Comparison of ENCODE assay signal across 10 cellular contexts in genomic region chr4:123699823-123700822, GRCh38.
A peak's percentile ranks its signal among the peaks of the same experiment; 100 is the strongest.
DNase-seq lines count a peak whose midpoint lies in the region; ATAC-seq and TF ChIP-seq lines count a peak whose summit lies in the region.
"Had no signal": no experiment of that assay in that cellular context is flagged by ENCODE, and none has a peak within 500 bp of the region (broad histone marks: within the 10 kb centered on the region; RNA-seq: fewer than 3 reads in every experiment).

No MANE protein-coding gene starts in this region.

- no peak overlapping the region for H3K23ac ChIP-seq in neuronal stem cell (ENCODE audit: low read depth, low read length, poor library complexity)

- no peaks in the 10 kb centered on the region for H3K36me3 ChIP-seq in neuronal stem cell (replicated peaks in 1 of 2; ENCODE audit: control insufficient read depth in 2 of 2, insufficient read depth in 2 of 2, low read length in 2 of 2)

- no peak overlapping the region for H3K18ac ChIP-seq in neuronal stem cell (ENCODE audit: low read length)

- H2BK120ac ChIP-seq in neuronal stem cell (ENCODE audit: low read depth, low read length): no peak overlapping the region

- H3K4me1 ChIP-seq in neuronal stem cell (ENCODE audit: control insufficient read depth in 2 of 2, insufficient read depth in 1 of 2, low read depth in 1 of 2, low read length in 2 of 2): peaks cover 1 to 6% of the 10 kb centered on the region in 2 donors

- H3K27ac ChIP-seq in AG04450 (ENCODE audit: low read depth, low read length): peak overlapping the region; percentile 98
- peak overlapping the region; percentile 8 for H3K27ac ChIP-seq in neuronal stem cell (replicated peaks; ENCODE audit: low read length)
- H3K27ac ChIP-seq: C4-2B had no signal

- H3K4me2 ChIP-seq in neuronal stem cell (ENCODE audit: insufficient read depth, low read length, poor library complexity, severe bottlenecking): no peak overlapping the region

- no peak overlapping the region for H2AK5ac ChIP-seq in neuronal stem cell (ENCODE audit: low read depth, low read length)

- no peak overlapping the region for H3K14ac ChIP-seq in neuronal stem cell (ENCODE audit: low read length)

- POLR2A ChIA-PET in AG04450 (lab: Yijun Ruan, JAX): no interaction called here

- no peak overlapping the region for H3K4ac ChIP-seq in neuronal stem cell (ENCODE audit: low read length)

- H2BK12ac ChIP-seq in neuronal stem cell (ENCODE audit: low read length): no peak overlapping the region

- no peak overlapping the region for H2BK5ac ChIP-seq in neuronal stem cell (ENCODE audit: low read length)

- WGBS in neuronal stem cell (ENCODE audit: extremely low coverage in 2 of 2, insufficient read length in 2 of 2, insufficient replicate concordance in 1 of 2), 2 donors: no CpG with 5 or more reads among the region's 7 CpGs

- TF ChIP-seq CTCF in AG04450 (IDR thresholded peaks at IDR 0.05; ENCODE audit: low read depth, low read length) (no peak), fibroblast of villous mesenchyme (IDR thresholded peaks at IDR 0.05; ENCODE audit: insufficient read depth, low read depth, low read length) (no peak), progenitor cell of endocrine pancreas (IDR thresholded peaks at IDR 0.05; ENCODE audit: unreplicated experiment) (no peak)

- H3K9me3 Mint-ChIP-seq in progenitor cell of endocrine pancreas (ENCODE audit: low read depth): no peaks in the 10 kb centered on the region
- H3K9me3 Mint-ChIP-seq: activated naive CD4-positive, alpha-beta T cell treated with anti-CD3 and anti-CD28 coated beads, Interleukin-2, amount 50 U/mL, for 24 hours had no signal

- no peaks in the 10 kb centered on the region for H3K36me3 Mint-ChIP-seq in progenitor cell of endocrine pancreas (ENCODE audit: insufficient read depth)
- H3K36me3 Mint-ChIP-seq: activated naive CD4-positive, alpha-beta T cell treated with anti-CD3 and anti-CD28 coated beads, Interleukin-2, amount 50 U/mL, for 24 hours had no signal

- no peak overlapping the region for H3K9ac ChIP-seq in neuronal stem cell (ENCODE audit: low read depth, low read length, poor library complexity)

- peak; percentile 82 for DNase-seq in AG04450 (ENCODE audit: low read depth, low spot score)
- peak; percentile 95 for DNase-seq in fibroblast of villous mesenchyme (ENCODE audit: low read depth)
- DNase-seq in neuronal stem cell (ENCODE audit: low spot score): no peak
- DNase-seq in activated CD4-positive, alpha-beta T cell treated with anti-CD3 and anti-CD28 coated beads, Interleukin-2, amount 50 U/mL, for 4 hours: no peak
- no peak for DNase-seq in stimulated activated CD4-positive, alpha-beta T cell treated with anti-CD3 and anti-CD28 coated beads, Interleukin-4, amount 100 ng/mL, for 4 hours
- no peak for DNase-seq in progenitor cell of endocrine pancreas (ENCODE audit: low spot score, unreplicated experiment)

- peaks cover 2% of the 10 kb centered on the region for H3K4me1 Mint-ChIP-seq in progenitor cell of endocrine pancreas (ENCODE audit: low read depth)
- H3K4me1 Mint-ChIP-seq: activated naive CD4-positive, alpha-beta T cell treated with anti-CD3 and anti-CD28 coated beads, Interleukin-2, amount 50 U/mL, for 24 hours had no signal

- CTCF ChIA-PET in AG04450 (lab: Charles Lee): no interaction called here

- H3K79me1 ChIP-seq in neuronal stem cell (ENCODE audit: low read depth, low read length): no peaks in the 10 kb centered on the region

- no peak overlapping the region for H2BK15ac ChIP-seq in neuronal stem cell (ENCODE audit: low read length)

- H3K4me3 Mint-ChIP-seq in progenitor cell of endocrine pancreas (ENCODE audit: low read depth): no peak overlapping the region
- H3K4me3 Mint-ChIP-seq: activated naive CD4-positive, alpha-beta T cell treated with anti-CD3 and anti-CD28 coated beads, Interleukin-2, amount 50 U/mL, for 24 hours had no signal

- H3K27me3 Mint-ChIP-seq in progenitor cell of endocrine pancreas: no peaks in the 10 kb centered on the region
- H3K27me3 Mint-ChIP-seq: activated naive CD4-positive, alpha-beta T cell treated with anti-CD3 and anti-CD28 coated beads, Interleukin-2, amount 50 U/mL, for 24 hours had no signal

- no peak overlapping the region for H3K27ac Mint-ChIP-seq in progenitor cell of endocrine pancreas
- H3K27ac Mint-ChIP-seq: activated naive CD4-positive, alpha-beta T cell treated with anti-CD3 and anti-CD28 coated beads, Interleukin-2, amount 50 U/mL, for 24 hours had no signal

- no peaks in the 10 kb centered on the region for H3K9me3 ChIP-seq in AG04450 (ENCODE audit: control insufficient read depth, insufficient read depth, low read length)
- H3K9me3 ChIP-seq in neuronal stem cell (replicated peaks in 1 of 2; ENCODE audit: control insufficient read depth in 2 of 2, insufficient read depth in 1 of 2, low read depth in 1 of 2, low read length in 2 of 2): peaks cover 0 to 4% of the 10 kb centered on the region in 2 donors

- peak overlapping the region; percentile 77 for H2AFZ ChIP-seq in neuronal stem cell (ENCODE audit: low read length)

- no peak overlapping the region for H4K91ac ChIP-seq in neuronal stem cell (ENCODE audit: low read depth, low read length, poor library complexity)

- peak overlapping the region; percentile 14; the same call in 1 of the 2 replicates for H3K4me3 ChIP-seq in AG04450 (ENCODE audit: low read depth, low read length)
- no peak overlapping the region for H3K4me3 ChIP-seq in fibroblast of villous mesenchyme (ENCODE audit: low read depth, low read length)
- no peak overlapping the region for H3K4me3 ChIP-seq in neuronal stem cell (ENCODE audit: low read length in 2 of 2)

- ATAC-seq in SK-N-SH treated with all-trans-retinoic acid at 6 μM for 48 hours: peak; percentile 92
- ATAC-seq in HG03196 (IDR thresholded peaks at IDR 0.05; ENCODE audit: unreplicated experiment): no peak

- H4K8ac ChIP-seq in neuronal stem cell (ENCODE audit: low read depth, low read length): no peak overlapping the region

- H3K27me3 ChIP-seq in AG04450 (ENCODE audit: control insufficient read depth, insufficient read depth, low read length): no peaks in the 10 kb centered on the region
- no peaks in the 10 kb centered on the region for H3K27me3 ChIP-seq in neuronal stem cell (ENCODE audit: control insufficient read depth in 3 of 3, insufficient read depth in 3 of 3, low read depth in 1 of 3, low read length in 3 of 3)

TF ChIP-seq in SK-N-SH treated with all-trans-retinoic acid at 6 μM for 48 hours, 23 proteins besides CTCF, POLR2A, EP300 and RAD21 (continues in another document):
- TF ChIP-seq RARB (CRISPR knock-in tag; IDR thresholded peaks at IDR 0.05): no peak
- TF ChIP-seq TOX (CRISPR knock-in tag; IDR thresholded peaks at IDR 0.05; ENCODE audit: borderline replicate concordance): no peak
- TF ChIP-seq TCF4 (CRISPR knock-in tag; IDR thresholded peaks at IDR 0.05; ENCODE audit: borderline replicate concordance): no peak
- no peak for TF ChIP-seq ARNTL (CRISPR knock-in tag; IDR thresholded peaks at IDR 0.05; ENCODE audit: borderline replicate concordance, low read depth)
- peak; percentile 62 for TF ChIP-seq ISL1 (CRISPR knock-in tag; IDR thresholded peaks at IDR 0.05)
- no peak for TF ChIP-seq ZFP30 (CRISPR knock-in tag; IDR thresholded peaks at IDR 0.05)
- peak; percentile 31; the same call in 1 of the 2 replicates for TF ChIP-seq CSDC2 (CRISPR knock-in tag; IDR thresholded peaks at IDR 0.05)
- no peak for TF ChIP-seq PPARA (CRISPR knock-in tag; IDR thresholded peaks at IDR 0.05; ENCODE audit: borderline replicate concordance)
- TF ChIP-seq, protein P1, sequence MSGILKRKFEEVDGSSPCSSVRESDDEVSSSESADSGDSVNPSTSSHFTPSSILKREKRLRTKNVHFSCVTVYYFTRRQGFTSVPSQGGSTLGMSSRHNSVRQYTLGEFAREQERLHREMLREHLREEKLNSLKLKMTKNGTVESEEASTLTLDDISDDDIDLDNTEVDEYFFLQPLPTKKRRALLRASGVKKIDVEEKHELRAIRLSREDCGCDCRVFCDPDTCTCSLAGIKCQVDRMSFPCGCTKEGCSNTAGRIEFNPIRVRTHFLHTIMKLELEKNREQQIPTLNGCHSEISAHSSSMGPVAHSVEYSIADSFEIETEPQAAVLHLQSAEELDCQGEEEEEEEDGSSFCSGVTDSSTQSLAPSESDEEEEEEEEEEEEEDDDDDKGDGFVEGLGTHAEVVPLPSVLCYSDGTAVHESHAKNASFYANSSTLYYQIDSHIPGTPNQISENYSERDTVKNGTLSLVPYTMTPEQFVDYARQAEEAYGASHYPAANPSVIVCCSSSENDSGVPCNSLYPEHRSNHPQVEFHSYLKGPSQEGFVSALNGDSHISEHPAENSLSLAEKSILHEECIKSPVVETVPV (CRISPR knock-in tag; IDR thresholded peaks at IDR 0.05): no peak; the same call in 1 of the 2 replicates
- TF ChIP-seq ZNF70 (CRISPR knock-in tag; IDR thresholded peaks at IDR 0.05): no peak
- TF ChIP-seq SNAI2 (CRISPR knock-in tag; IDR thresholded peaks at IDR 0.05): 0 out of 2 replicates have a peak, but pooled peaks have one; percentile 49
- no peak for TF ChIP-seq ESRRG (CRISPR knock-in tag; IDR thresholded peaks at IDR 0.05)
- no peak for TF ChIP-seq POU6F1 (CRISPR knock-in tag; IDR thresholded peaks at IDR 0.05; ENCODE audit: borderline replicate concordance, low read depth)
- TF ChIP-seq, protein P2, sequence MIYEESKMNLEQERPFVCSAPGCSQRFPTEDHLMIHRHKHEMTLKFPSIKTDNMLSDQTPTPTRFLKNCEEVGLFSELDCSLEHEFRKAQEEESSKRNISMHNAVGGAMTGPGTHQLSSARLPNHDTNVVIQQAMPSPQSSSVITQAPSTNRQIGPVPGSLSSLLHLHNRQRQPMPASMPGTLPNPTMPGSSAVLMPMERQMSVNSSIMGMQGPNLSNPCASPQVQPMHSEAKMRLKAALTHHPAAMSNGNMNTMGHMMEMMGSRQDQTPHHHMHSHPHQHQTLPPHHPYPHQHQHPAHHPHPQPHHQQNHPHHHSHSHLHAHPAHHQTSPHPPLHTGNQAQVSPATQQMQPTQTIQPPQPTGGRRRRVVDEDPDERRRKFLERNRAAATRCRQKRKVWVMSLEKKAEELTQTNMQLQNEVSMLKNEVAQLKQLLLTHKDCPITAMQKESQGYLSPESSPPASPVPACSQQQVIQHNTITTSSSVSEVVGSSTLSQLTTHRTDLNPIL (CRISPR knock-in tag; IDR thresholded peaks at IDR 0.05; ENCODE audit: low read depth): peak; percentile 61; the same call in 1 of the 2 replicates

Comparison
In these comparisons a context has a peak if more than half of its experiments do, and no peak if none do; other contexts are left out.
1. DNase-seq: peak in AG04450 (single experiment) and fibroblast of villous mesenchyme (single experiment); none in neuronal stem cell (single experiment), activated CD4-positive, alpha-beta T cell treated with anti-CD3 and anti-CD28 coated beads, Interleukin-2, amount 50 U/mL, for 4 hours (0 of 2), stimulated activated CD4-positive, alpha-beta T cell treated with anti-CD3 and anti-CD28 coated beads, Interleukin-4, amount 100 ng/mL, for 4 hours (0 of 2) and progenitor cell of endocrine pancreas (single experiment).